ENCODE assay signal across 10 cellular contexts in the genomic region with DNA sequence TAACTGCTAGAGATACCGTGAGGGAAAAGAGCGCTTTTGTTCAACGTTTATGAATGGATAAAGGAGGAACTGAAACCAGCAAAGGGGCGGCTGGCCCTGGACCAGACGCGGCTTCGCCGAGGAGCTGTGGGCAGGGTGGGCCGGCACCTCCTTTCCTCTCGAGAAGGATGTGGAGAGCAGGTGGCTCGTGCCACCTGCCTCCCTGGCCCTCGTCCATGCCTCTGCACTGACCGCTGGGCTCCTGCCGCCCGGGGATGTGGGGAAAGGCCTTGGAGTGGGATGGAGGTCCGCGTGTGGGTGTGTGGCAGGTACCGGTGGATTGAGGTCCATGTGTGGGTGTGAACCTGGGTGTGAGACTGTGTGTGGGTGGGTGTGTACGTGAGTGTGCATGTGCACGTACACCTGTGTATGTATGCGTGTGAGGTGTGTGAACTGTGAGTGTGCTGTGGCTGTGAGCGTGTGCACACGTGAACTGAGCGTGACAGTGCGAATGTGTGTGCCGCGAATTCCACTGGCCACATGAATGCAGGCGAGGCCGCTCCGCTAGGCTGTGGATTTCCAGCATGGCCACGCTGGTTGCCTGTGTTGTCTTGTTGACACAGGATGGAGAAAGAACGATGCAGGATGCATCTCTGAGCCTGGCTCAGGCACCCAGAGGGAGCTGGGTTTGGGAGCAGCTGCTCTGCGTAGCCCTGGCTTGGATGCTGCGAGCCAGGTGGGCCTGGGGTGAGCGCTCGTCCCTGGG. TPM values are rescaled to one million over a fixed set of nuclear protein-coding genes. Genes with fewer than 3 reads are reported as not detected.
DNase-seq lines count a peak whose midpoint lies in the region; ATAC-seq and TF ChIP-seq lines count a peak whose summit lies in the region.
"Had no signal": no experiment of that assay in that cellular context is flagged by ENCODE, and none has a peak within 500 bp of the region (broad histone marks: within the 10 kb centered on the region; RNA-seq: fewer than 3 reads in every experiment).

No MANE protein-coding gene starts in this region.

- peak; percentile 39 for ATAC-seq in GM18519 (IDR thresholded peaks at IDR 0.05; ENCODE audit: low FRiP score, unreplicated experiment)
- ATAC-seq in GM21576 (IDR thresholded peaks at IDR 0.05; ENCODE audit: unreplicated experiment) = peak; percentile 47
- ATAC-seq in naive thymus-derived CD8-positive, alpha-beta T cell = no peak
- ATAC-seq in HG03139 (IDR thresholded peaks at IDR 0.05; ENCODE audit: unreplicated experiment) = no peak

- no peak for TF ChIP-seq EP300 in tibial nerve (IDR thresholded peaks at IDR 0.05)

- H3K9me3 Mint-ChIP-seq in naive thymus-derived CD8-positive, alpha-beta T cell = no peaks in the 10 kb centered on the region

- peak; percentile 31 for DNase-seq in NCI-H1092 treated with DMSO at 0.1 percent for 48 hours (lab: John Stamatoyannopoulos, UW)
- DNase-seq in naive thymus-derived CD8-positive, alpha-beta T cell = peak in 1 of 10 donors; percentile 47
- no peak for DNase-seq in effector CD4-positive, alpha-beta T cell
- DNase-seq in tibial nerve (ENCODE audit: low spot score in 2 of 2) = no peak
- no peak for DNase-seq in A673 (ENCODE audit: low spot score)
- DNase-seq: central memory CD4-positive, alpha-beta T cell; substantia nigra had no signal

- TF ChIP-seq CTCF in tibial nerve (IDR thresholded peaks at IDR 0.05) = no peak
- no peak for TF ChIP-seq CTCF in A673 (conservative IDR thresholded peaks at IDR 0.05; ENCODE audit: low read depth, low read length)

- no peak overlapping the region for H3K27ac ChIP-seq in tibial nerve
- H3K27ac ChIP-seq in A673 (ENCODE audit: low read depth, low read length, poor library complexity, severe bottlenecking) = no peak overlapping the region

- H3K27ac Mint-ChIP-seq in naive thymus-derived CD8-positive, alpha-beta T cell = peak overlapping the region in 3 of 10 donors; percentile 61 to 85 (median 72)

- WGBS in tibial nerve, 2 donors = 63 to 66% methylated on average over 36 of the region's 36 CpGs

- no TSS peak for BruUV-seq in A673 (replicated peaks; lab: Mats Ljungman, UMichigan)

- H3K4me1 Mint-ChIP-seq in naive thymus-derived CD8-positive, alpha-beta T cell = peaks cover 23 to 27% (median 25%) of the 10 kb centered on the region in 4 donors

- H3K27me3 Mint-ChIP-seq in naive thymus-derived CD8-positive, alpha-beta T cell = peaks cover 6 to 51% (median 21%) of the 10 kb centered on the region in 5 donors

- H3K9me3 ChIP-seq in tibial nerve (no peaks in the 10 kb centered on the region), A673 (ENCODE audit: low read depth, low read length, poor library complexity, severe bottlenecking) (no peaks in the 10 kb centered on the region)

- intact Hi-C loops in A673 (cut with micrococcal nuclease; ENCODE audit: unreplicated experiment) = no loop called here

- H3K4me1 ChIP-seq in tibial nerve (peaks cover 0 to 21% (median 11%) of the 10 kb centered on the region in 4 donors), A673 (ENCODE audit: insufficient read depth, low read length, poor library complexity, severe bottlenecking) (no peaks in the 10 kb centered on the region)

- CTCF ChIA-PET in A673 (lab: Charles Lee) = no interaction called here

- no peak overlapping the region for H3K4me3 ChIP-seq in tibial nerve
- H3K4me3 ChIP-seq in A673 (ENCODE audit: low read depth, low read length, poor library complexity, severe bottlenecking) = no peak overlapping the region

- no peak for TF ChIP-seq POLR2A in tibial nerve (IDR thresholded peaks at IDR 0.05)

- POLR2A ChIA-PET in naive thymus-derived CD8-positive, alpha-beta T cell (lab: Charles Lee) = interaction anchor here (0.7 kb wide), 1 partner anchor 8 kb away, joined by 3 read pairs; no protein-coding TSS in a partner anchor
- POLR2A ChIA-PET in A673 (lab: Charles Lee; ENCODE audit: low non-redundant PET) = no interaction called here

- H3K4me3 Mint-ChIP-seq in naive thymus-derived CD8-positive, alpha-beta T cell = peak overlapping the region in 8 of 10 donors; percentile 33 to 63 (median 54)

- H3K36me3 ChIP-seq in tibial nerve (no peaks in the 10 kb centered on the region), A673 (ENCODE audit: insufficient read depth, low read length, poor library complexity, severe bottlenecking) (no peaks in the 10 kb centered on the region)

- H3K27me3 ChIP-seq in tibial nerve (peaks cover 0 to 11% of the 10 kb centered on the region in 2 donors), A673 (replicated peaks; ENCODE audit: insufficient read depth, low read depth, low read length, poor library complexity) (no peaks in the 10 kb centered on the region)

- H3K36me3 Mint-ChIP-seq in naive thymus-derived CD8-positive, alpha-beta T cell = no peaks in the 10 kb centered on the region

RNA-seq across cellular contexts. Expression of a gene that starts 4.4 kb away (rescaled TPM):
- total RNA-seq in naive thymus-derived CD8-positive, alpha-beta T cell = 10 to 100 TPM; 27.5 to 28.8 TPM
- 1 to 10 TPM; 2.8 to 6.4 (median 4.1) TPM for polyA plus RNA-seq in naive thymus-derived CD8-positive, alpha-beta T cell
- 1 to 10 TPM; 3.3 to 6.6 (median 5.0) TPM for total RNA-seq in tibial nerve
- total RNA-seq in A673 (2021) = 37.2 and 40.1 TPM in 2 replicates

Comparison
In these comparisons a context has a peak if more than half of its experiments do, and no peak if none do; other contexts are left out.
1. ATAC-seq: peak in GM18519 (single experiment) and GM21576 (single experiment); none in naive thymus-derived CD8-positive, alpha-beta T cell (0 of 2) and HG03139 (single experiment).